Comparison of ENCODE assay signal across 9 cellular contexts in genomic region chr20:51529027-51529749, GRCh38. TPM values are rescaled to one million over a fixed set of nuclear protein-coding genes. Genes with fewer than 3 reads are reported as not detected.
DNase-seq lines count a peak whose midpoint lies in the region; ATAC-seq and TF ChIP-seq lines count a peak whose summit lies in the region.
"Had no signal": no experiment of that assay in that cellular context is flagged by ENCODE, and none has a peak within 500 bp of the region (broad histone marks: within the 10 kb centered on the region; RNA-seq: fewer than 3 reads in every experiment).

No MANE protein-coding gene starts in this region.

- H3K4me3 ChIP-seq in DOHH2 (ENCODE audit: low read length), result peak overlapping the region; percentile 11
- H3K4me3 ChIP-seq in spleen, result peak overlapping the region in 1 of 8 donors; percentile 24
- H3K4me3 ChIP-seq in upper lobe of left lung, result no peak overlapping the region

- peaks cover 100% of the 10 kb centered on the region for H3K4me1 Mint-ChIP-seq in central memory CD8-positive, alpha-beta T cell

- TF ChIP-seq POLR2A in spleen (IDR thresholded peaks at IDR 0.05) (no peak), upper lobe of left lung (IDR thresholded peaks at IDR 0.05) (no peak)

- no peak overlapping the region for H3K27ac ChIP-seq in DOHH2 (ENCODE audit: low read depth, low read length)
- H3K27ac ChIP-seq in spleen, result peak overlapping the region in 7 of 8 donors; percentile 2 to 69 (median 44)
- no peak overlapping the region for H3K27ac ChIP-seq in upper lobe of left lung

- H3K9me3 ChIP-seq in DOHH2 (ENCODE audit: control insufficient read depth, insufficient read depth, low read length) (no peaks in the 10 kb centered on the region), spleen (no peaks in the 10 kb centered on the region), upper lobe of left lung (no peaks in the 10 kb centered on the region)

- H3K4me2 ChIP-seq in DOHH2 (ENCODE audit: low read length), result peak overlapping the region; percentile 50

- TF ChIP-seq CTCF in DOHH2 (IDR thresholded peaks at IDR 0.05; ENCODE audit: low read depth, low read length, poor library complexity, severe bottlenecking) (no peak), spleen (IDR thresholded peaks at IDR 0.05 in 8 of 11, conservative IDR thresholded peaks at IDR 0.05 in 3 of 11) (no peak), upper lobe of left lung (IDR thresholded peaks at IDR 0.05) (no peak)

- 53 to 73% (median 63%) methylated on average over 13 of the region's 13 CpGs for WGBS in spleen, 5 donors
- 50 to 57% methylated on average over 13 of the region's 13 CpGs for WGBS in upper lobe of left lung, 2 donors

- ATAC-seq in central memory CD8-positive, alpha-beta T cell (replicated peaks; ENCODE audit: extremely low read depth, poor library complexity, severe bottlenecking), result peak; percentile 12
- ATAC-seq in upper lobe of left lung (ENCODE audit: low FRiP score in 2 of 2) (no peak), HG03520 (IDR thresholded peaks at IDR 0.05; ENCODE audit: unreplicated experiment) (no peak)

- H3K4me1 ChIP-seq in DOHH2 (ENCODE audit: control insufficient read depth, low read length), result peaks cover 66% of the 10 kb centered on the region
- H3K4me1 ChIP-seq in spleen, result peaks cover 51 to 100% (median 91%) of the 10 kb centered on the region in 6 donors
- H3K4me1 ChIP-seq in upper lobe of left lung, result peaks cover 5 to 30% (median 9%) of the 10 kb centered on the region in 4 donors

- H3K27me3 ChIP-seq in DOHH2 (ENCODE audit: control insufficient read depth, low read length) (no peaks in the 10 kb centered on the region), spleen (replicated peaks in 1 of 7) (no peaks in the 10 kb centered on the region), upper lobe of left lung (no peaks in the 10 kb centered on the region)

- no peaks in the 10 kb centered on the region for H3K9me2 ChIP-seq in DOHH2 (replicated peaks; ENCODE audit: control insufficient read depth, low read length)

- intact Hi-C loops in spleen (cut with DNase I; ENCODE audit: low total_unique reads), result loop anchor here (10.0 kb wide), 1 partner anchor 124 kb away; no protein-coding TSS in a partner anchor

- DNase-seq in T-helper 22 cell (ENCODE audit: low read depth), result peak; percentile 33
- no peak for DNase-seq in central memory CD8-positive, alpha-beta T cell (ENCODE audit: low spot score in 2 of 2)
- no peak for DNase-seq in spleen
- DNase-seq in NCI-H1436 (lab: John Stamatoyannopoulos, UW), result no peak
- no peak for DNase-seq in upper lobe of left lung
- DNase-seq in NCI-H2107 treated with DMSO at 0.1 percent for 48 hours (lab: John Stamatoyannopoulos, UW; ENCODE audit: unreplicated experiment), result no peak
- DNase-seq: NCI-H524 had no signal

- peaks cover 12% of the 10 kb centered on the region for H3K36me3 ChIP-seq in DOHH2 (ENCODE audit: control insufficient read depth, low read length)
- peaks cover 0 to 10% (median 0%) of the 10 kb centered on the region in 6 donors for H3K36me3 ChIP-seq in spleen
- H3K36me3 ChIP-seq in upper lobe of left lung, result no peaks in the 10 kb centered on the region

- 0 out of 2 replicates have a peak, but pooled peaks cover 7% of the 10 kb centered on the region for H4K20me1 ChIP-seq in DOHH2 (ENCODE audit: control insufficient read depth, insufficient read depth, low read depth, low read length)

- peaks cover 7% of the 10 kb centered on the region for H3F3A ChIP-seq in DOHH2 (ENCODE audit: control insufficient read depth, insufficient read depth)

- H3K36me3 Mint-ChIP-seq in central memory CD8-positive, alpha-beta T cell (ENCODE audit: insufficient read depth), result peaks cover 58% of the 10 kb centered on the region

- no peaks in the 10 kb centered on the region for H3K27me3 Mint-ChIP-seq in central memory CD8-positive, alpha-beta T cell

- H3K27ac Mint-ChIP-seq in central memory CD8-positive, alpha-beta T cell (ENCODE audit: low read depth), result peak overlapping the region; percentile 100

- no peaks in the 10 kb centered on the region for H3K9me3 Mint-ChIP-seq in central memory CD8-positive, alpha-beta T cell

- peaks cover 100% of the 10 kb centered on the region for H3K79me2 ChIP-seq in DOHH2 (ENCODE audit: control insufficient read depth, low read length)

- peak overlapping the region; percentile 98 for H3K4me3 Mint-ChIP-seq in central memory CD8-positive, alpha-beta T cell

- TF ChIP-seq EP300 in upper lobe of left lung (IDR thresholded peaks at IDR 0.05), result no peak

RNA-seq across cellular contexts. Expression of gene NFATC2, which starts 13.3 kb away (rescaled TPM):
- 10 to 100 TPM; 28.0 to 42.9 (median 38.7) TPM for total RNA-seq in spleen
- 1 to 10 TPM; 6.5 to 9.1 (median 6.8) TPM for polyA plus RNA-seq in spleen
- 10 to 100 TPM in 1 of 6 donors, 1 to 10 TPM in 5; 5.1 to 28.1 (median 7.6) TPM for total RNA-seq in upper lobe of left lung

Comparison
In these comparisons a context has a peak if more than half of its experiments do, and no peak if none do; other contexts are left out.
1. H3K27ac ChIP-seq: peak in spleen (7 of 8); none in DOHH2 (single experiment) and upper lobe of left lung (0 of 4).